In the genomic region with DNA sequence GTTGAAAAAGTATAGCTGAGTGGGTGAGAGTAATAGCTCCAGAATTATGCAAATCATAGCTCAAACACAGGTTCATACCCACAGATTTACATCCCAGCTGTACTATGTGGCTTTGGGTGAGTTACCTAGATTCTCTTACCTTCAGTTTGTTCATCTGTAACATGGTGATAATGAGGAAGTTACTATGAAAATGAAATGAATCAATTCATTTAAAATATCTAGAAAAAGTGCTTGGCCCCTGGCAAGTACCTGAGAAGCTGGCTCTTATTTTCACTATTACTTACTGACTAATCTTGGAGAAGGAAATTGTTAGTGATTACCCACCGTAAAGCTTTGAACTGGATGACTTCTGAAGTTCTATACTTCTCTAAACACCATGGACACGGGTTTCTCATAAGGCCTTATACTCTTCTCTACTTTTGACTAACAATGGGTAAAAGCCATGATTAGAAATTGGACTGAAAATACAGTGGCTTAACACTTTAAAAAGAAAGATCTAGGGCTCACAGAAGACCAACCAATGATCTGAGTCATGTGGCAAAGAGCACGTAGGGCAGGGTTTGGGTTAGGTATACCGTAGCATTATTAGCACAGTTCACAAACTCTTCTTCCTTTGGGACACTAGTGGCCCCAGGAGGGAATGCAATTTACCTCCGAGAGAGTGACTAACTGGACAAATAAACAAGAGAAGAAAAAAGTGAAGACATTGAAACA, we compare ENCODE assay signal across 1 cellular context.
A peak's percentile ranks its signal among the peaks of the same experiment; 100 is the strongest.
TF ChIP-seq lines count a peak whose summit lies in the region.

No MANE protein-coding gene starts in this region.

TF ChIP-seq in GM12878, 131 proteins besides CTCF, POLR2A, EP300 and RAD21 (continued from another document):
- TF ChIP-seq, protein P1, sequence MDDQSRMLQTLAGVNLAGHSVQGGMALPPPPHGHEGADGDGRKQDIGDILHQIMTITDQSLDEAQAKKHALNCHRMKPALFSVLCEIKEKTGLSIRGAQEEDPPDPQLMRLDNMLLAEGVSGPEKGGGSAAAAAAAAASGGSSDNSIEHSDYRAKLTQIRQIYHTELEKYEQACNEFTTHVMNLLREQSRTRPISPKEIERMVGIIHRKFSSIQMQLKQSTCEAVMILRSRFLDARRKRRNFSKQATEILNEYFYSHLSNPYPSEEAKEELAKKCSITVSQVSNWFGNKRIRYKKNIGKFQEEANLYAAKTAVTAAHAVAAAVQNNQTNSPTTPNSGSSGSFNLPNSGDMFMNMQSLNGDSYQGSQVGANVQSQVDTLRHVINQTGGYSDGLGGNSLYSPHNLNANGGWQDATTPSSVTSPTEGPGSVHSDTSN (IDR thresholded peaks at IDR 0.05; ENCODE audit: insufficient replicate concordance, low read depth, low read length): no peak
- TF ChIP-seq MTA3 (IDR thresholded peaks at IDR 0.05; ENCODE audit: borderline replicate concordance, low read length) (peak; percentile 29; the same call in 1 of the 2 replicates), SREBF1 (IDR thresholded peaks at IDR 0.05; ENCODE audit: low read length) (peak; percentile 68), WRNIP1 (IDR thresholded peaks at IDR 0.05; ENCODE audit: borderline replicate concordance, low read depth, low read length) (no peak), RAD51 (IDR thresholded peaks at IDR 0.05) (peak; percentile 20; the same call in 1 of the 2 replicates), MEF2B (IDR thresholded peaks at IDR 0.05; ENCODE audit: partially characterized antibody, poor library complexity, severe bottlenecking) (peak; percentile 71), BCL11A (IDR thresholded peaks at IDR 0.05; ENCODE audit: low read depth, low read length) (peak; percentile 45; the same call in 1 of the 2 replicates), MXI1 (IDR thresholded peaks at IDR 0.05; ENCODE audit: low read depth, low read length) (no peak), SP1 (IDR thresholded peaks at IDR 0.05; ENCODE audit: low read depth, low read length) (no peak), NFIC (IDR thresholded peaks at IDR 0.05; ENCODE audit: low read depth, low read length) (peak; percentile 67), EED (IDR thresholded peaks at IDR 0.05; ENCODE audit: low read depth) (no peak), SRF (IDR thresholded peaks at IDR 0.05; ENCODE audit: low read depth in 2 of 2, low read length in 2 of 2) (no peak), BRCA1 (IDR thresholded peaks at IDR 0.05; ENCODE audit: low read depth, low read length) (no peak), GABPA (IDR thresholded peaks at IDR 0.05; ENCODE audit: low read depth) (no peak; the same call in 1 of the 2 replicates), RUNX3 (IDR thresholded peaks at IDR 0.05; ENCODE audit: low read length) (peak; percentile 64), CHD4 (IDR thresholded peaks at IDR 0.05) (no peak), TCF3 (IDR thresholded peaks at IDR 0.05; ENCODE audit: borderline replicate concordance, insufficient read depth, low read depth, low read length) (0 out of 2 replicates have a peak, but pooled peaks have one; percentile 6), ZNF207 (IDR thresholded peaks at IDR 0.05; ENCODE audit: borderline replicate concordance) (no peak), FOXM1 (IDR thresholded peaks at IDR 0.05; ENCODE audit: low read depth, low read length) (peak; percentile 34; the same call in 1 of the 2 replicates), IKZF2 (IDR thresholded peaks at IDR 0.05) (peak in 1 of 2 experiments; percentile 78; a peak in 2 of 4 replicates), ATF7 (IDR thresholded peaks at IDR 0.05; ENCODE audit: low read depth) (peak; percentile 35; the same call in 1 of the 2 replicates), NR2F1 (conservative IDR thresholded peaks at IDR 0.05) (peak; percentile 83), ZNF24 (IDR thresholded peaks at IDR 0.05) (no peak), NR2C1 (IDR thresholded peaks at IDR 0.05) (no peak), IRF4 (IDR thresholded peaks at IDR 0.05; ENCODE audit: low read depth, low read length) (peak; percentile 60; the same call in 1 of the 2 replicates), MEF2A (IDR thresholded peaks at IDR 0.05; ENCODE audit: insufficient read depth, low read depth, low read length) (0 out of 2 replicates have a peak, but pooled peaks have one; percentile 39), PAX5 (IDR thresholded peaks at IDR 0.05; ENCODE audit: borderline replicate concordance, low read depth, low read length) (peak; percentile 86; the same call in 1 of the 2 replicates), BACH1 (IDR thresholded peaks at IDR 0.05; ENCODE audit: borderline replicate concordance) (no peak), JUNB (IDR thresholded peaks at IDR 0.05) (peak; percentile 89), IKZF1 (conservative IDR thresholded peaks at IDR 0.05) (peak; percentile 38; the same call in 1 of the 2 replicates), HDAC6 (IDR thresholded peaks at IDR 0.05; ENCODE audit: unreplicated experiment) (no peak)
- TF ChIP-seq, protein P2, sequence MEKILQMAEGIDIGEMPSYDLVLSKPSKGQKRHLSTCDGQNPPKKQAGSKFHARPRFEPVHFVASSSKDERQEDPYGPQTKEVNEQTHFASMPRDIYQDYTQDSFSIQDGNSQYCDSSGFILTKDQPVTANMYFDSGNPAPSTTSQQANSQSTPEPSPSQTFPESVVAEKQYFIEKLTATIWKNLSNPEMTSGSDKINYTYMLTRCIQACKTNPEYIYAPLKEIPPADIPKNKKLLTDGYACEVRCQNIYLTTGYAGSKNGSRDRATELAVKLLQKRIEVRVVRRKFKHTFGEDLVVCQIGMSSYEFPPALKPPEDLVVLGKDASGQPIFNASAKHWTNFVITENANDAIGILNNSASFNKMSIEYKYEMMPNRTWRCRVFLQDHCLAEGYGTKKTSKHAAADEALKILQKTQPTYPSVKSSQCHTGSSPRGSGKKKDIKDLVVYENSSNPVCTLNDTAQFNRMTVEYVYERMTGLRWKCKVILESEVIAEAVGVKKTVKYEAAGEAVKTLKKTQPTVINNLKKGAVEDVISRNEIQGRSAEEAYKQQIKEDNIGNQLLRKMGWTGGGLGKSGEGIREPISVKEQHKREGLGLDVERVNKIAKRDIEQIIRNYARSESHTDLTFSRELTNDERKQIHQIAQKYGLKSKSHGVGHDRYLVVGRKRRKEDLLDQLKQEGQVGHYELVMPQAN (conservative IDR thresholded peaks at IDR 0.05): no peak
- TF ChIP-seq, protein P3, sequence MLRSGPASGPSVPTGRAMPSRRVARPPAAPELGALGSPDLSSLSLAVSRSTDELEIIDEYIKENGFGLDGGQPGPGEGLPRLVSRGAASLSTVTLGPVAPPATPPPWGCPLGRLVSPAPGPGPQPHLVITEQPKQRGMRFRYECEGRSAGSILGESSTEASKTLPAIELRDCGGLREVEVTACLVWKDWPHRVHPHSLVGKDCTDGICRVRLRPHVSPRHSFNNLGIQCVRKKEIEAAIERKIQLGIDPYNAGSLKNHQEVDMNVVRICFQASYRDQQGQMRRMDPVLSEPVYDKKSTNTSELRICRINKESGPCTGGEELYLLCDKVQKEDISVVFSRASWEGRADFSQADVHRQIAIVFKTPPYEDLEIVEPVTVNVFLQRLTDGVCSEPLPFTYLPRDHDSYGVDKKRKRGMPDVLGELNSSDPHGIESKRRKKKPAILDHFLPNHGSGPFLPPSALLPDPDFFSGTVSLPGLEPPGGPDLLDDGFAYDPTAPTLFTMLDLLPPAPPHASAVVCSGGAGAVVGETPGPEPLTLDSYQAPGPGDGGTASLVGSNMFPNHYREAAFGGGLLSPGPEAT (IDR thresholded peaks at IDR 0.05; ENCODE audit: low read depth): peak; percentile 40; the same call in 1 of the 2 replicates
- TF ChIP-seq, protein P4, sequence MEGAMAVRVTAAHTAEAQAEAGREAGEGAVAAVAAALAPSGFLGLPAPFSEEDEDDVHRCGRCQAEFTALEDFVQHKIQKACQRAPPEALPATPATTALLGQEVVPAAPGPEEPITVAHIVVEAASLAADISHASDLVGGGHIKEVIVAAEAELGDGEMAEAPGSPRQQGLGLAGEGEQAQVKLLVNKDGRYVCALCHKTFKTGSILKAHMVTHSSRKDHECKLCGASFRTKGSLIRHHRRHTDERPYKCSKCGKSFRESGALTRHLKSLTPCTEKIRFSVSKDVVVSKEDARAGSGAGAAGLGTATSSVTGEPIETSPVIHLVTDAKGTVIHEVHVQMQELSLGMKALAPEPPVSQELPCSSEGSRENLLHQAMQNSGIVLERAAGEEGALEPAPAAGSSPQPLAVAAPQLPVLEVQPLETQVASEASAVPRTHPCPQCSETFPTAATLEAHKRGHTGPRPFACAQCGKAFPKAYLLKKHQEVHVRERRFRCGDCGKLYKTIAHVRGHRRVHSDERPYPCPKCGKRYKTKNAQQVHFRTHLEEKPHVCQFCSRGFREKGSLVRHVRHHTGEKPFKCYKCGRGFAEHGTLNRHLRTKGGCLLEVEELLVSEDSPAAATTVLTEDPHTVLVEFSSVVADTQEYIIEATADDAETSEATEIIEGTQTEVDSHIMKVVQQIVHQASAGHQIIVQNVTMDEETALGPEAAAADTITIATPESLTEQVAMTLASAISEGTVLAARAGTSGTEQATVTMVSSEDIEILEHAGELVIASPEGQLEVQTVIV (IDR thresholded peaks at IDR 0.05; ENCODE audit: borderline replicate concordance, partially characterized antibody): no peak
- TF ChIP-seq, protein P5, sequence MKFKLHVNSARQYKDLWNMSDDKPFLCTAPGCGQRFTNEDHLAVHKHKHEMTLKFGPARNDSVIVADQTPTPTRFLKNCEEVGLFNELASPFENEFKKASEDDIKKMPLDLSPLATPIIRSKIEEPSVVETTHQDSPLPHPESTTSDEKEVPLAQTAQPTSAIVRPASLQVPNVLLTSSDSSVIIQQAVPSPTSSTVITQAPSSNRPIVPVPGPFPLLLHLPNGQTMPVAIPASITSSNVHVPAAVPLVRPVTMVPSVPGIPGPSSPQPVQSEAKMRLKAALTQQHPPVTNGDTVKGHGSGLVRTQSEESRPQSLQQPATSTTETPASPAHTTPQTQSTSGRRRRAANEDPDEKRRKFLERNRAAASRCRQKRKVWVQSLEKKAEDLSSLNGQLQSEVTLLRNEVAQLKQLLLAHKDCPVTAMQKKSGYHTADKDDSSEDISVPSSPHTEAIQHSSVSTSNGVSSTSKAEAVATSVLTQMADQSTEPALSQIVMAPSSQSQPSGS (IDR thresholded peaks at IDR 0.05; ENCODE audit: low read length): 0 out of 2 replicates have a peak, but pooled peaks have one; percentile 43
- TF ChIP-seq, protein P6, sequence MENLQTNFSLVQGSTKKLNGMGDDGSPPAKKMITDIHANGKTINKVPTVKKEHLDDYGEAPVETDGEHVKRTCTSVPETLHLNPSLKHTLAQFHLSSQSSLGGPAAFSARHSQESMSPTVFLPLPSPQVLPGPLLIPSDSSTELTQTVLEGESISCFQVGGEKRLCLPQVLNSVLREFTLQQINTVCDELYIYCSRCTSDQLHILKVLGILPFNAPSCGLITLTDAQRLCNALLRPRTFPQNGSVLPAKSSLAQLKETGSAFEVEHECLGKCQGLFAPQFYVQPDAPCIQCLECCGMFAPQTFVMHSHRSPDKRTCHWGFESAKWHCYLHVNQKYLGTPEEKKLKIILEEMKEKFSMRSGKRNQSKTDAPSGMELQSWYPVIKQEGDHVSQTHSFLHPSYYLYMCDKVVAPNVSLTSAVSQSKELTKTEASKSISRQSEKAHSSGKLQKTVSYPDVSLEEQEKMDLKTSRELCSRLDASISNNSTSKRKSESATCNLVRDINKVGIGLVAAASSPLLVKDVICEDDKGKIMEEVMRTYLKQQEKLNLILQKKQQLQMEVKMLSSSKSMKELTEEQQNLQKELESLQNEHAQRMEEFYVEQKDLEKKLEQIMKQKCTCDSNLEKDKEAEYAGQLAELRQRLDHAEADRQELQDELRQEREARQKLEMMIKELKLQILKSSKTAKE (IDR thresholded peaks at IDR 0.05; ENCODE audit: low read depth, poor library complexity, severe bottlenecking): peak; percentile 79
TF ChIP-seq in GM12878: peak in this region for 26.
